7 cellular contexts compared by ENCODE assay signal in the genomic region with DNA sequence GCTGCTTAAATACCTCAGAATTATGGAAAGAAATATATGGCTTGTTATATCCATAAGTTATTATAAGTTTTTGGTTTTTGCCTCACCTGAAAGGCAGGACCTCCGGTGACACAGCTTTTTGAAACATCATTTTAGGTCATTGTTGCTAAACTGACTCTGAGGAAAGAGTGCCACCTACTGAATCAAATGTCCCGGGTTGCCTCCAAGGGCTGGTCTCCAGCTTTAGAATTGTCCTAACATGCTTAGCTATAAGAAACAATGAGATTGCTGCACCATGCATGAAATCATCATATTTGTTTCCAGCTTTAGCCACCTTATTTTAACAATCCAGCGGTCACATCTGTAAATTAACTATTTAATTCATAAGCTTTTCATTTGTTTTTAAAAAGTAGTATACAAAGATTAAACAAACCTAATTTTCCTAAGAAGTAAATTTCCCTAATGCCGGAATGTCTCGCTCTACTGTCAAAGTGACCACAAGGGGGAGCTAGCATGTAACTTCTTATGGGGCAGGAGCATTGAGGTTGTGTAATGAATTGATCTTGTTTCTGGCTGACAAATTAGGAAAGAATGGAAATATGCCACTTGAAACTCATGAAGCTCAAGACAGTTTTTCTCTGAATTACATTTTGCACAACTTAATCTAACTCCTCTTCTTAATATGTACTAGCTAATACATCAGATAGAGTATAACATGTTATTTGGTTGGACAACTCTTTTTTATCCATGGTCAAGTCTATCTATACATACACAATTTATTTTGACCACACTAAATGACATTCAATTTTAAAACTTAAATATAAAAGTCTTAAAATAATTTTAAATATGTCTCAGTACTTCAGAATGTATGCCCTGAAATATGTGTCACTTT. TPM values are rescaled to one million over a fixed set of nuclear protein-coding genes. Genes with fewer than 3 reads are reported as not detected.
DNase-seq lines count a peak whose midpoint lies in the region; TF ChIP-seq lines count a peak whose summit lies in the region.

No MANE protein-coding gene starts in this region.

- H3K27me3 ChIP-seq in right atrium auricular region, result peaks cover 0 to 6% of the 10 kb centered on the region in 2 donors

- H3K36me3 ChIP-seq in HEK293 (ENCODE audit: control insufficient read depth in 2 of 2, insufficient read depth in 1 of 2, low read length in 2 of 2), result no peaks in the 10 kb centered on the region
- H3K36me3 ChIP-seq in right atrium auricular region, result no peaks in the 10 kb centered on the region

- CTCF ChIA-PET in HEK293 (lab: Yijun Ruan, JAX), result interaction anchor here (0.5 to 1.8 kb wide), 34 partner anchors 9 to 1732 kb away, joined by 3 to 15 read pairs (median 3); no protein-coding TSS in a partner anchor

- no peak for TF ChIP-seq CTCF in HEK293 (tag by site-specific recombination; IDR thresholded peaks at IDR 0.05)
- peak; percentile 89 for TF ChIP-seq CTCF in VCaP (conservative IDR thresholded peaks at IDR 0.05)
- TF ChIP-seq CTCF in right atrium auricular region (IDR thresholded peaks at IDR 0.05), result peak; percentile 84 to 85

- H3K4me3 ChIP-seq in HEK293 (ENCODE audit: low read depth, low read length) (no peak overlapping the region), right atrium auricular region (no peak overlapping the region)

- H3K9me3 ChIP-seq in HEK293 (ENCODE audit: control insufficient read depth, insufficient read depth, low read depth, low read length) (no peaks in the 10 kb centered on the region), right atrium auricular region (no peaks in the 10 kb centered on the region)

- no peaks in the 10 kb centered on the region for H3K4me1 ChIP-seq in HEK293 (ENCODE audit: control insufficient read depth, insufficient read depth, low read length)
- H3K4me1 ChIP-seq in right atrium auricular region, result peaks cover 0 to 6% of the 10 kb centered on the region in 2 donors

- H3K27ac ChIP-seq in HEK293 (ENCODE audit: extremely low read depth, low read depth, low read length) (no peak overlapping the region), VCaP (no peak overlapping the region), right atrium auricular region (no peak overlapping the region)

- POLR2A ChIA-PET in HEK293 (lab: Yijun Ruan, JAX), result no interaction called here

- DNase-seq in GM04504 (ENCODE audit: low read depth) (peak; percentile 24), NCI-H1694 treated with DMSO at 0.1 percent for 48 hours (lab: John Stamatoyannopoulos, UW) (peak; percentile 76), right atrium auricular region (ENCODE audit: low spot score) (no peak), stromal cell of bone marrow (ENCODE audit: low read depth) (peak; percentile 21)
- DNase-seq in activated CD8-positive, alpha-beta memory T cell treated with anti-CD3 and anti-CD28 coated beads, Interleukin-2, amount 50 U/mL, for 4 hours, result no peak

TF ChIP-seq in HEK293, 187 proteins besides CTCF, POLR2A, EP300 and RAD21:
- TF ChIP-seq ZNF658 (tag by site-specific recombination; IDR thresholded peaks at IDR 0.05) (no peak), ZNF202 (tag by site-specific recombination; IDR thresholded peaks at IDR 0.05; ENCODE audit: borderline replicate concordance) (no peak), ZNF48 (tag by site-specific recombination; IDR thresholded peaks at IDR 0.05) (no peak), ZNF600 (tag by site-specific recombination; IDR thresholded peaks at IDR 0.05) (no peak), ZNF654 (tag by site-specific recombination; IDR thresholded peaks at IDR 0.05; ENCODE audit: low read depth) (peak; percentile 35; the same call in 1 of the 2 replicates), ZNF518A (tag by site-specific recombination; conservative IDR thresholded peaks at IDR 0.05; ENCODE audit: low read depth) (no peak)
- TF ChIP-seq, protein P1, sequence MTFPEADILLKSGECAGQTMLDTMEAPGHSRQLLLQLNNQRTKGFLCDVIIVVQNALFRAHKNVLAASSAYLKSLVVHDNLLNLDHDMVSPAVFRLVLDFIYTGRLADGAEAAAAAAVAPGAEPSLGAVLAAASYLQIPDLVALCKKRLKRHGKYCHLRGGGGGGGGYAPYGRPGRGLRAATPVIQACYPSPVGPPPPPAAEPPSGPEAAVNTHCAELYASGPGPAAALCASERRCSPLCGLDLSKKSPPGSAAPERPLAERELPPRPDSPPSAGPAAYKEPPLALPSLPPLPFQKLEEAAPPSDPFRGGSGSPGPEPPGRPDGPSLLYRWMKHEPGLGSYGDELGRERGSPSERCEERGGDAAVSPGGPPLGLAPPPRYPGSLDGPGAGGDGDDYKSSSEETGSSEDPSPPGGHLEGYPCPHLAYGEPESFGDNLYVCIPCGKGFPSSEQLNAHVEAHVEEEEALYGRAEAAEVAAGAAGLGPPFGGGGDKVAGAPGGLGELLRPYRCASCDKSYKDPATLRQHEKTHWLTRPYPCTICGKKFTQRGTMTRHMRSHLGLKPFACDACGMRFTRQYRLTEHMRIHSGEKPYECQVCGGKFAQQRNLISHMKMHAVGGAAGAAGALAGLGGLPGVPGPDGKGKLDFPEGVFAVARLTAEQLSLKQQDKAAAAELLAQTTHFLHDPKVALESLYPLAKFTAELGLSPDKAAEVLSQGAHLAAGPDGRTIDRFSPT (tag by site-specific recombination; IDR thresholded peaks at IDR 0.05), result no peak

RNA-seq across cellular contexts. Expression of gene PCDH17, which starts 6.7 kb away (rescaled TPM):
- total RNA-seq in right atrium auricular region, result 1 to 10 TPM; 3.6 to 7.4 TPM

Comparison
In these comparisons a context has a peak if more than half of its experiments do, and no peak if none do; other contexts are left out.
1. DNase-seq: peak in GM04504 (single experiment), NCI-H1694 treated with DMSO at 0.1 percent for 48 hours (single experiment) and stromal cell of bone marrow (single experiment); none in right atrium auricular region (single experiment) and activated CD8-positive, alpha-beta memory T cell treated with anti-CD3 and anti-CD28 coated beads, Interleukin-2, amount 50 U/mL, for 4 hours (single experiment).